In genomic region chr15:42919308-42919707, GRCh38 we compare ENCODE assay signal across 8 cellular contexts. TPM values are rescaled to one million over a fixed set of nuclear protein-coding genes. Genes with fewer than 3 reads are reported as not detected.
DNase-seq lines count a peak whose midpoint lies in the region; TF ChIP-seq lines count a peak whose summit lies in the region.

No MANE protein-coding gene starts in this region.

- peak overlapping the region; percentile 73 for H3K4me3 ChIP-seq in LNCaP clone FGC (ENCODE audit: low read depth, low read length)
- peak overlapping the region; percentile 90 for H3K4me3 ChIP-seq in choroid plexus epithelial cell (ENCODE audit: low read depth, low read length)

- peak overlapping the region in 4 of 7 donors; percentile 48 to 93 (median 86) for H3K27ac Mint-ChIP-seq in CD14-positive monocyte
- no peak overlapping the region for H3K27ac Mint-ChIP-seq in nephron progenitor cell

- H3K4me3 Mint-ChIP-seq in CD14-positive monocyte = peak overlapping the region; percentile 93 to 95
- H3K4me3 Mint-ChIP-seq in nephron progenitor cell = peak overlapping the region; percentile 97

- DNase-seq in CD14-positive monocyte (ENCODE audit: low spot score) (no peak), LNCaP clone FGC (ENCODE audit: low read depth) (no peak), choroid plexus epithelial cell (ENCODE audit: low read depth) (peak; percentile 11), nephron progenitor cell (no peak), kidney tubule cell (ENCODE audit: low spot score) (no peak), NCI-H146 treated with DMSO at 0.1 percent for 48 hours (lab: John Stamatoyannopoulos, UW; ENCODE audit: unreplicated experiment) (no peak), putamen (ENCODE audit: low spot score) (no peak), DMS53 (lab: John Stamatoyannopoulos, UW) (no peak)

- intact Hi-C loops in CD14-positive monocyte (cut with micrococcal nuclease) = no loop called here

- H3K4me1 Mint-ChIP-seq in CD14-positive monocyte (peaks cover 53% of the 10 kb centered on the region), nephron progenitor cell (peaks cover 31% of the 10 kb centered on the region)

- H3K9me3 Mint-ChIP-seq in CD14-positive monocyte (no peaks in the 10 kb centered on the region), nephron progenitor cell (peaks cover 5% of the 10 kb centered on the region)

- no peaks in the 10 kb centered on the region for H3K36me3 Mint-ChIP-seq in CD14-positive monocyte
- H3K36me3 Mint-ChIP-seq in nephron progenitor cell (ENCODE audit: low read depth) = peaks cover 11% of the 10 kb centered on the region

- TF ChIP-seq CTCF in CD14-positive monocyte (IDR thresholded peaks at IDR 0.05) = no peak
- TF ChIP-seq CTCF in LNCaP clone FGC (IDR thresholded peaks at IDR 0.05; ENCODE audit: control insufficient read depth, extremely low read depth, insufficient read depth) = no peak
- no peak for TF ChIP-seq CTCF in choroid plexus epithelial cell (conservative IDR thresholded peaks at IDR 0.05; ENCODE audit: low read depth, low read length)
- TF ChIP-seq CTCF in nephron progenitor cell (IDR thresholded peaks at IDR 0.05) = no peak

- H3K27me3 Mint-ChIP-seq in CD14-positive monocyte (ENCODE audit: low read depth in 3 of 3) (peaks cover 2 to 7% (median 3%) of the 10 kb centered on the region in 3 donors), nephron progenitor cell (ENCODE audit: low read depth, poor library complexity) (peaks cover 35% of the 10 kb centered on the region)

RNA-seq across cellular contexts. Expression of gene TTBK2, which starts 1.3 kb away (rescaled TPM):
- 1 to 10 TPM; 3.7 to 5.7 TPM for polyA plus RNA-seq in CD14-positive monocyte
